1 cellular context compared by ENCODE assay signal in the genomic region with DNA sequence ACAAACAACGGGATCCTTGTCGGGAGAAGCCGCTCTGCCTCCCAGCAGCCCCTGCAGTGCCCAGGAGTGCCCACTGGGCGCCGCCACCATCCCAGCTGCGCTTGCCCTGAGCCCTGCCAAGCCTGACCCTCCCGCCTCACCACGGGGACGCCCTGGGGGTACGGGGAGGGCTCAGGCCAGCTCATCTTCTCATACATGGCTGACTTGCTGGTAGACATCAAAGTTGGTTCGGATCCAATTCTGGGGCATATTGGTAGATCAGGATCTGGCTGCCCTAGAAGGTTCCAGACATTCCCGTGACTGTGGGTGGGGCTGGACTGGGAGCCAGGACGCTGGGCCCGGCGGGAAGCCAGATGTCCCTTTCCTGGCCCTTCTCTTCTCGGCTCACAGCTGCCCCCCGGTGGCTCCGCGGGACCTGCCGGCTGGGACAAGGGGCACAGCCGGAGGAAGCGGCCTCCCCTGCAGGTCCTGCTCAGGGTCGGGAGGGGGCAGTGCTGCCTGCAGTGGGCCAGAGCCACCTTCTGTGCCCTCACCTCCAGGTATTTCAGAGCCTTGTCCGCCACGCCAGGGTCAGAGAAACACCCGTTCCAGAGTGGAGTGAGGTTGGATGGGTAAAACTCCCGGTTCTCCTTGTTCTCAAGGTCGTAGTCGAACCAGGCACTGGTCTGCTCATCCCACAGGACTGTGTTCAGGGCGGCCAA.
TF ChIP-seq lines count a peak whose summit lies in the region.

No MANE protein-coding gene starts in this region.

TF ChIP-seq in WTC11, 78 proteins besides CTCF, POLR2A, EP300 and RAD21 (continued from another document and continues in another):
- TF ChIP-seq ZNF396 (CRISPR knock-in tag; IDR thresholded peaks at IDR 0.05; ENCODE audit: borderline replicate concordance) (no peak), SMAD4 (CRISPR knock-in tag; IDR thresholded peaks at IDR 0.05) (no peak), NR1H2 (CRISPR knock-in tag; IDR thresholded peaks at IDR 0.05) (no peak), ZNF121 (CRISPR knock-in tag; IDR thresholded peaks at IDR 0.05) (peak; percentile 77; the same call in 1 of the 2 replicates), TP53 (CRISPR knock-in tag; IDR thresholded peaks at IDR 0.05) (no peak), TEAD4 (CRISPR knock-in tag; IDR thresholded peaks at IDR 0.05) (no peak), ZNF263 (CRISPR knock-in tag; IDR thresholded peaks at IDR 0.05; ENCODE audit: low read depth) (no peak), FOXP1 (CRISPR knock-in tag; IDR thresholded peaks at IDR 0.05; ENCODE audit: borderline replicate concordance) (no peak), ZNF317 (CRISPR knock-in tag; IDR thresholded peaks at IDR 0.05; ENCODE audit: borderline replicate concordance, low read depth) (no peak), NFYB (CRISPR knock-in tag; conservative IDR thresholded peaks at IDR 0.05; ENCODE audit: low read depth) (no peak)
- TF ChIP-seq, protein P1, sequence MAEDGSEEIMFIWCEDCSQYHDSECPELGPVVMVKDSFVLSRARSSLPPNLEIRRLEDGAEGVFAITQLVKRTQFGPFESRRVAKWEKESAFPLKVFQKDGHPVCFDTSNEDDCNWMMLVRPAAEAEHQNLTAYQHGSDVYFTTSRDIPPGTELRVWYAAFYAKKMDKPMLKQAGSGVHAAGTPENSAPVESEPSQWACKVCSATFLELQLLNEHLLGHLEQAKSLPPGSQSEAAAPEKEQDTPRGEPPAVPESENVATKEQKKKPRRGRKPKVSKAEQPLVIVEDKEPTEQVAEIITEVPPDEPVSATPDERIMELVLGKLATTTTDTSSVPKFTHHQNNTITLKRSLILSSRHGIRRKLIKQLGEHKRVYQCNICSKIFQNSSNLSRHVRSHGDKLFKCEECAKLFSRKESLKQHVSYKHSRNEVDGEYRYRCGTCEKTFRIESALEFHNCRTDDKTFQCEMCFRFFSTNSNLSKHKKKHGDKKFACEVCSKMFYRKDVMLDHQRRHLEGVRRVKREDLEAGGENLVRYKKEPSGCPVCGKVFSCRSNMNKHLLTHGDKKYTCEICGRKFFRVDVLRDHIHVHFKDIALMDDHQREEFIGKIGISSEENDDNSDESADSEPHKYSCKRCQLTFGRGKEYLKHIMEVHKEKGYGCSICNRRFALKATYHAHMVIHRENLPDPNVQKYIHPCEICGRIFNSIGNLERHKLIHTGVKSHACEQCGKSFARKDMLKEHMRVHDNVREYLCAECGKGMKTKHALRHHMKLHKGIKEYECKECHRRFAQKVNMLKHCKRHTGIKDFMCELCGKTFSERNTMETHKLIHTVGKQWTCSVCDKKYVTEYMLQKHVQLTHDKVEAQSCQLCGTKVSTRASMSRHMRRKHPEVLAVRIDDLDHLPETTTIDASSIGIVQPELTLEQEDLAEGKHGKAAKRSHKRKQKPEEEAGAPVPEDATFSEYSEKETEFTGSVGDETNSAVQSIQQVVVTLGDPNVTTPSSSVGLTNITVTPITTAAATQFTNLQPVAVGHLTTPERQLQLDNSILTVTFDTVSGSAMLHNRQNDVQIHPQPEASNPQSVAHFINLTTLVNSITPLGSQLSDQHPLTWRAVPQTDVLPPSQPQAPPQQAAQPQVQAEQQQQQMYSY (CRISPR knock-in tag; IDR thresholded peaks at IDR 0.05) = no peak
- TF ChIP-seq, protein P2, sequence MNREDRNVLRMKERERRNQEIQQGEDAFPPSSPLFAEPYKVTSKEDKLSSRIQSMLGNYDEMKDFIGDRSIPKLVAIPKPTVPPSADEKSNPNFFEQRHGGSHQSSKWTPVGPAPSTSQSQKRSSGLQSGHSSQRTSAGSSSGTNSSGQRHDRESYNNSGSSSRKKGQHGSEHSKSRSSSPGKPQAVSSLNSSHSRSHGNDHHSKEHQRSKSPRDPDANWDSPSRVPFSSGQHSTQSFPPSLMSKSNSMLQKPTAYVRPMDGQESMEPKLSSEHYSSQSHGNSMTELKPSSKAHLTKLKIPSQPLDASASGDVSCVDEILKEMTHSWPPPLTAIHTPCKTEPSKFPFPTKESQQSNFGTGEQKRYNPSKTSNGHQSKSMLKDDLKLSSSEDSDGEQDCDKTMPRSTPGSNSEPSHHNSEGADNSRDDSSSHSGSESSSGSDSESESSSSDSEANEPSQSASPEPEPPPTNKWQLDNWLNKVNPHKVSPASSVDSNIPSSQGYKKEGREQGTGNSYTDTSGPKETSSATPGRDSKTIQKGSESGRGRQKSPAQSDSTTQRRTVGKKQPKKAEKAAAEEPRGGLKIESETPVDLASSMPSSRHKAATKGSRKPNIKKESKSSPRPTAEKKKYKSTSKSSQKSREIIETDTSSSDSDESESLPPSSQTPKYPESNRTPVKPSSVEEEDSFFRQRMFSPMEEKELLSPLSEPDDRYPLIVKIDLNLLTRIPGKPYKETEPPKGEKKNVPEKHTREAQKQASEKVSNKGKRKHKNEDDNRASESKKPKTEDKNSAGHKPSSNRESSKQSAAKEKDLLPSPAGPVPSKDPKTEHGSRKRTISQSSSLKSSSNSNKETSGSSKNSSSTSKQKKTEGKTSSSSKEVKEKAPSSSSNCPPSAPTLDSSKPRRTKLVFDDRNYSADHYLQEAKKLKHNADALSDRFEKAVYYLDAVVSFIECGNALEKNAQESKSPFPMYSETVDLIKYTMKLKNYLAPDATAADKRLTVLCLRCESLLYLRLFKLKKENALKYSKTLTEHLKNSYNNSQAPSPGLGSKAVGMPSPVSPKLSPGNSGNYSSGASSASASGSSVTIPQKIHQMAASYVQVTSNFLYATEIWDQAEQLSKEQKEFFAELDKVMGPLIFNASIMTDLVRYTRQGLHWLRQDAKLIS (CRISPR knock-in tag; IDR thresholded peaks at IDR 0.05; ENCODE audit: borderline replicate concordance) = no peak
- TF ChIP-seq, protein P3, sequence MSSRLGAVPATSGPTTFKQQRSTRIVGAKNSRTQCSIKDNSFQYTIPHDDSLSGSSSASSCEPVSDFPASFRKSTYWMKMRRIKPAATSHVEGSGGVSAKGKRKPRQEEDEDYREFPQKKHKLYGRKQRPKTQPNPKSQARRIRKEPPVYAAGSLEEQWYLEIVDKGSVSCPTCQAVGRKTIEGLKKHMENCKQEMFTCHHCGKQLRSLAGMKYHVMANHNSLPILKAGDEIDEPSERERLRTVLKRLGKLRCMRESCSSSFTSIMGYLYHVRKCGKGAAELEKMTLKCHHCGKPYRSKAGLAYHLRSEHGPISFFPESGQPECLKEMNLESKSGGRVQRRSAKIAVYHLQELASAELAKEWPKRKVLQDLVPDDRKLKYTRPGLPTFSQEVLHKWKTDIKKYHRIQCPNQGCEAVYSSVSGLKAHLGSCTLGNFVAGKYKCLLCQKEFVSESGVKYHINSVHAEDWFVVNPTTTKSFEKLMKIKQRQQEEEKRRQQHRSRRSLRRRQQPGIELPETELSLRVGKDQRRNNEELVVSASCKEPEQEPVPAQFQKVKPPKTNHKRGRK (CRISPR knock-in tag; IDR thresholded peaks at IDR 0.05; ENCODE audit: borderline replicate concordance) = no peak
- TF ChIP-seq, protein P4, sequence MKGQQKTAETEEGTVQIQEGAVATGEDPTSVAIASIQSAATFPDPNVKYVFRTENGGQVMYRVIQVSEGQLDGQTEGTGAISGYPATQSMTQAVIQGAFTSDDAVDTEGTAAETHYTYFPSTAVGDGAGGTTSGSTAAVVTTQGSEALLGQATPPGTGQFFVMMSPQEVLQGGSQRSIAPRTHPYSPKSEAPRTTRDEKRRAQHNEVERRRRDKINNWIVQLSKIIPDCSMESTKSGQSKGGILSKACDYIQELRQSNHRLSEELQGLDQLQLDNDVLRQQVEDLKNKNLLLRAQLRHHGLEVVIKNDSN (CRISPR knock-in tag; IDR thresholded peaks at IDR 0.05) = no peak
- TF ChIP-seq, protein P5, sequence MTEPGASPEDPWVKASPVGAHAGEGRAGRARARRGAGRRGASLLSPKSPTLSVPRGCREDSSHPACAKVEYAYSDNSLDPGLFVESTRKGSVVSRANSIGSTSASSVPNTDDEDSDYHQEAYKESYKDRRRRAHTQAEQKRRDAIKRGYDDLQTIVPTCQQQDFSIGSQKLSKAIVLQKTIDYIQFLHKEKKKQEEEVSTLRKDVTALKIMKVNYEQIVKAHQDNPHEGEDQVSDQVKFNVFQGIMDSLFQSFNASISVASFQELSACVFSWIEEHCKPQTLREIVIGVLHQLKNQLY (CRISPR knock-in tag; IDR thresholded peaks at IDR 0.05) = 0 out of 2 replicates have a peak, but pooled peaks have one; percentile 68
- TF ChIP-seq, protein P6, sequence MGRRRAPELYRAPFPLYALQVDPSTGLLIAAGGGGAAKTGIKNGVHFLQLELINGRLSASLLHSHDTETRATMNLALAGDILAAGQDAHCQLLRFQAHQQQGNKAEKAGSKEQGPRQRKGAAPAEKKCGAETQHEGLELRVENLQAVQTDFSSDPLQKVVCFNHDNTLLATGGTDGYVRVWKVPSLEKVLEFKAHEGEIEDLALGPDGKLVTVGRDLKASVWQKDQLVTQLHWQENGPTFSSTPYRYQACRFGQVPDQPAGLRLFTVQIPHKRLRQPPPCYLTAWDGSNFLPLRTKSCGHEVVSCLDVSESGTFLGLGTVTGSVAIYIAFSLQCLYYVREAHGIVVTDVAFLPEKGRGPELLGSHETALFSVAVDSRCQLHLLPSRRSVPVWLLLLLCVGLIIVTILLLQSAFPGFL (CRISPR knock-in tag; IDR thresholded peaks at IDR 0.05; ENCODE audit: borderline replicate concordance) = no peak
- TF ChIP-seq, protein P7, sequence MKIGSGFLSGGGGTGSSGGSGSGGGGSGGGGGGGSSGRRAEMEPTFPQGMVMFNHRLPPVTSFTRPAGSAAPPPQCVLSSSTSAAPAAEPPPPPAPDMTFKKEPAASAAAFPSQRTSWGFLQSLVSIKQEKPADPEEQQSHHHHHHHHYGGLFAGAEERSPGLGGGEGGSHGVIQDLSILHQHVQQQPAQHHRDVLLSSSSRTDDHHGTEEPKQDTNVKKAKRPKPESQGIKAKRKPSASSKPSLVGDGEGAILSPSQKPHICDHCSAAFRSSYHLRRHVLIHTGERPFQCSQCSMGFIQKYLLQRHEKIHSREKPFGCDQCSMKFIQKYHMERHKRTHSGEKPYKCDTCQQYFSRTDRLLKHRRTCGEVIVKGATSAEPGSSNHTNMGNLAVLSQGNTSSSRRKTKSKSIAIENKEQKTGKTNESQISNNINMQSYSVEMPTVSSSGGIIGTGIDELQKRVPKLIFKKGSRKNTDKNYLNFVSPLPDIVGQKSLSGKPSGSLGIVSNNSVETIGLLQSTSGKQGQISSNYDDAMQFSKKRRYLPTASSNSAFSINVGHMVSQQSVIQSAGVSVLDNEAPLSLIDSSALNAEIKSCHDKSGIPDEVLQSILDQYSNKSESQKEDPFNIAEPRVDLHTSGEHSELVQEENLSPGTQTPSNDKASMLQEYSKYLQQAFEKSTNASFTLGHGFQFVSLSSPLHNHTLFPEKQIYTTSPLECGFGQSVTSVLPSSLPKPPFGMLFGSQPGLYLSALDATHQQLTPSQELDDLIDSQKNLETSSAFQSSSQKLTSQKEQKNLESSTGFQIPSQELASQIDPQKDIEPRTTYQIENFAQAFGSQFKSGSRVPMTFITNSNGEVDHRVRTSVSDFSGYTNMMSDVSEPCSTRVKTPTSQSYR (CRISPR knock-in tag; IDR thresholded peaks at IDR 0.05) = 0 out of 2 replicates have a peak, but pooled peaks have one; percentile 67
- TF ChIP-seq, protein P8, sequence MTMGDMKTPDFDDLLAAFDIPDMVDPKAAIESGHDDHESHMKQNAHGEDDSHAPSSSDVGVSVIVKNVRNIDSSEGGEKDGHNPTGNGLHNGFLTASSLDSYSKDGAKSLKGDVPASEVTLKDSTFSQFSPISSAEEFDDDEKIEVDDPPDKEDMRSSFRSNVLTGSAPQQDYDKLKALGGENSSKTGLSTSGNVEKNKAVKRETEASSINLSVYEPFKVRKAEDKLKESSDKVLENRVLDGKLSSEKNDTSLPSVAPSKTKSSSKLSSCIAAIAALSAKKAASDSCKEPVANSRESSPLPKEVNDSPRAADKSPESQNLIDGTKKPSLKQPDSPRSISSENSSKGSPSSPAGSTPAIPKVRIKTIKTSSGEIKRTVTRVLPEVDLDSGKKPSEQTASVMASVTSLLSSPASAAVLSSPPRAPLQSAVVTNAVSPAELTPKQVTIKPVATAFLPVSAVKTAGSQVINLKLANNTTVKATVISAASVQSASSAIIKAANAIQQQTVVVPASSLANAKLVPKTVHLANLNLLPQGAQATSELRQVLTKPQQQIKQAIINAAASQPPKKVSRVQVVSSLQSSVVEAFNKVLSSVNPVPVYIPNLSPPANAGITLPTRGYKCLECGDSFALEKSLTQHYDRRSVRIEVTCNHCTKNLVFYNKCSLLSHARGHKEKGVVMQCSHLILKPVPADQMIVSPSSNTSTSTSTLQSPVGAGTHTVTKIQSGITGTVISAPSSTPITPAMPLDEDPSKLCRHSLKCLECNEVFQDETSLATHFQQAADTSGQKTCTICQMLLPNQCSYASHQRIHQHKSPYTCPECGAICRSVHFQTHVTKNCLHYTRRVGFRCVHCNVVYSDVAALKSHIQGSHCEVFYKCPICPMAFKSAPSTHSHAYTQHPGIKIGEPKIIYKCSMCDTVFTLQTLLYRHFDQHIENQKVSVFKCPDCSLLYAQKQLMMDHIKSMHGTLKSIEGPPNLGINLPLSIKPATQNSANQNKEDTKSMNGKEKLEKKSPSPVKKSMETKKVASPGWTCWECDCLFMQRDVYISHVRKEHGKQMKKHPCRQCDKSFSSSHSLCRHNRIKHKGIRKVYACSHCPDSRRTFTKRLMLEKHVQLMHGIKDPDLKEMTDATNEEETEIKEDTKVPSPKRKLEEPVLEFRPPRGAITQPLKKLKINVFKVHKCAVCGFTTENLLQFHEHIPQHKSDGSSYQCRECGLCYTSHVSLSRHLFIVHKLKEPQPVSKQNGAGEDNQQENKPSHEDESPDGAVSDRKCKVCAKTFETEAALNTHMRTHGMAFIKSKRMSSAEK (CRISPR knock-in tag; IDR thresholded peaks at IDR 0.05; ENCODE audit: borderline replicate concordance) = no peak
- TF ChIP-seq, protein P9, sequence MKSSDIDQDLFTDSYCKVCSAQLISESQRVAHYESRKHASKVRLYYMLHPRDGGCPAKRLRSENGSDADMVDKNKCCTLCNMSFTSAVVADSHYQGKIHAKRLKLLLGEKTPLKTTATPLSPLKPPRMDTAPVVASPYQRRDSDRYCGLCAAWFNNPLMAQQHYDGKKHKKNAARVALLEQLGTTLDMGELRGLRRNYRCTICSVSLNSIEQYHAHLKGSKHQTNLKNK (CRISPR knock-in tag; IDR thresholded peaks at IDR 0.05) = no peak
- TF ChIP-seq, protein P10, sequence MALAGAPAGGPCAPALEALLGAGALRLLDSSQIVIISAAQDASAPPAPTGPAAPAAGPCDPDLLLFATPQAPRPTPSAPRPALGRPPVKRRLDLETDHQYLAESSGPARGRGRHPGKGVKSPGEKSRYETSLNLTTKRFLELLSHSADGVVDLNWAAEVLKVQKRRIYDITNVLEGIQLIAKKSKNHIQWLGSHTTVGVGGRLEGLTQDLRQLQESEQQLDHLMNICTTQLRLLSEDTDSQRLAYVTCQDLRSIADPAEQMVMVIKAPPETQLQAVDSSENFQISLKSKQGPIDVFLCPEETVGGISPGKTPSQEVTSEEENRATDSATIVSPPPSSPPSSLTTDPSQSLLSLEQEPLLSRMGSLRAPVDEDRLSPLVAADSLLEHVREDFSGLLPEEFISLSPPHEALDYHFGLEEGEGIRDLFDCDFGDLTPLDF (CRISPR knock-in tag; IDR thresholded peaks at IDR 0.05) = no peak
